Comparison of ENCODE assay signal across 14 cellular contexts in the genomic region with DNA sequence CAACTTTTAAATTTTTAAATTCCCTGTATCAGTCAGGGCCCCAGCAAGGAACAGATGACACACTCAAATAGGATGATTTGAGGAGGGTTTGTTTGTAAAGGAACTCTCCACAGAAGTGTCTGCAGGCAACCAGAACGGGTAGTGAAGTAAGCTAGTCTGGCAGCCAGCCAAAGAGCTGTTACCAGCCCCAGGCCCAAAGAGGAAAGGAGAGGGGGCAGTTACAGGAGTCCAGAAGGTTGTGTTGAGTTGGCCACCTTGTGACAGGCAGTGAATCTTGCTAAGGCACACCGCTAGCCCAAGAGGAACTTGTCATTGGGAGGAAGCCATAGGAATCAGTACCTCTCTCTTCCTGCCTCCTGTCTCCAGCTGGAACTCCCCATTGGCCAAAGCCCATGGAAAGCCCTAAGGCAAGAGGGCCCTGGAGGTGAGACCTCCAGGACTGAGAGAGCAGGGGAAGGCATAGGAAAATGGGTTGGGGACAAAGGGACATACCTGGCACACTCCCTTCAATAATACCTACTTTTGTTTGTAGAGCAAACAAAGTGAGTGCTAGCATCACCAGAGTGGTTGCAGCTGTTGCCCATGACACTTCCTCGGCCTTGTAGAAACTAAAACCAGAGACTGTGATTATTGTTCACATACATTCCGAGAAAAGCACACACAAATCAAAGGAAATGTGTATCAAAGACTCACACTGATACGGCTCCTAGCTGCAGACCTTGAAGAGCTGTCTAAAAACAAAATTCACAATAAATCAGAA. TPM values are rescaled to one million over a fixed set of nuclear protein-coding genes. Genes with fewer than 3 reads are reported as not detected.
DNase-seq lines count a peak whose midpoint lies in the region; ATAC-seq and TF ChIP-seq lines count a peak whose summit lies in the region.
"Had no signal": no experiment of that assay in that cellular context is flagged by ENCODE, and none has a peak within 500 bp of the region (broad histone marks: within the 10 kb centered on the region; RNA-seq: fewer than 3 reads in every experiment).

No MANE protein-coding gene starts in this region.

- H3K79me2 ChIP-seq in OCI-LY1 (ENCODE audit: insufficient read depth, low read length): no peaks in the 10 kb centered on the region

- H3K9ac ChIP-seq in OCI-LY1 (ENCODE audit: low read length): no peak overlapping the region; the same call in 1 of the 2 replicates

- DNase-seq in GDM1 (lab: John Stamatoyannopoulos, UW) (peak; percentile 18), NCI-H1417 treated with DMSO at 0.1 percent for 48 hours (lab: John Stamatoyannopoulos, UW) (peak; percentile 66), left lung (no peak), NCI-H1694 (lab: John Stamatoyannopoulos, UW) (no peak), GM19238 (ENCODE audit: insufficient read length, low spot score) (no peak)
- DNase-seq: cerebellar nuclear complex, DND-41, pancreas, PC-9, substantia nigra had no signal

- intact Hi-C loops in left lung (cut with DNase I): no loop called here

- H3K4me2 ChIP-seq in OCI-LY1 (ENCODE audit: low read length): peak overlapping the region; percentile 23; the same call in 1 of the 2 replicates
- H3K4me2 ChIP-seq: PC-9 had no signal

- no peaks in the 10 kb centered on the region for H3F3A ChIP-seq in OCI-LY1 (ENCODE audit: insufficient read depth, low read length)

- no peaks in the 10 kb centered on the region for H3K36me3 ChIP-seq in OCI-LY1 (ENCODE audit: insufficient read depth, low read length)
- no peaks in the 10 kb centered on the region for H3K36me3 ChIP-seq in left lung
- H3K36me3 ChIP-seq: pancreas had no signal

- H3K4me3 ChIP-seq in OCI-LY1 (ENCODE audit: low read depth, low read length, poor library complexity, severe bottlenecking) (no peak overlapping the region), left lung (no peak overlapping the region)
- H3K4me3 ChIP-seq: pancreas, PC-9 had no signal

- ATAC-seq in left lung (peak; percentile 8), GM21447 (IDR thresholded peaks at IDR 0.05; ENCODE audit: unreplicated experiment) (no peak), GM18867 (IDR thresholded peaks at IDR 0.05; ENCODE audit: unreplicated experiment) (no peak)
- ATAC-seq: left lobe of liver, pancreas had no signal

- H3K9me3 ChIP-seq in OCI-LY1 (ENCODE audit: low read length): no peaks in the 10 kb centered on the region
- H3K9me3 ChIP-seq in left lung: no peaks in the 10 kb centered on the region
- H3K9me3 ChIP-seq: pancreas had no signal

- H3K27me3 ChIP-seq in OCI-LY1 (ENCODE audit: insufficient read depth, low read length): no peaks in the 10 kb centered on the region
- peaks cover 0 to 20% of the 10 kb centered on the region in 2 donors for H3K27me3 ChIP-seq in left lung
- H3K27me3 ChIP-seq: pancreas had no signal

- H3K4me1 ChIP-seq in OCI-LY1 (ENCODE audit: insufficient read depth, low read length, severe bottlenecking) (peaks cover 37% of the 10 kb centered on the region), left lung (peaks cover 0 to 3% of the 10 kb centered on the region in 2 donors)
- H3K4me1 ChIP-seq: pancreas had no signal

- H3K27ac ChIP-seq in OCI-LY1 (ENCODE audit: low read depth, low read length, poor library complexity, severe bottlenecking) (peak overlapping the region; percentile 42), left lung (no peak overlapping the region)
- H3K27ac ChIP-seq: pancreas, PC-9 had no signal

- H3K9me2 ChIP-seq in OCI-LY1 (ENCODE audit: low read depth, low read length): no peaks in the 10 kb centered on the region

- no peaks in the 10 kb centered on the region for H4K20me1 ChIP-seq in OCI-LY1 (ENCODE audit: insufficient read depth, low read length)

- no peak for TF ChIP-seq CTCF in OCI-LY1 (IDR thresholded peaks at IDR 0.05; ENCODE audit: low read length)
- TF ChIP-seq CTCF in left lung (IDR thresholded peaks at IDR 0.05): no peak

- H2AFZ ChIP-seq in OCI-LY1 (ENCODE audit: low read length): no peak overlapping the region
- H2AFZ ChIP-seq: PC-9 had no signal

RNA-seq across cellular contexts. Expression of gene GATAD1, which starts 25.4 kb away (rescaled TPM):
- total RNA-seq in left lung: 10 to 100 TPM; 28.4 to 29.5 TPM

RNA-seq across cellular contexts. Expression of gene ERVW-1, which starts 55.9 kb away (rescaled TPM):
- not detected for total RNA-seq in left lung
- total RNA-seq: left lobe of liver, pancreas, PC-9 had no signal

Comparison
In these comparisons a context has a peak if more than half of its experiments do, and no peak if none do; other contexts are left out.
1. DNase-seq: peak in GDM1 (single experiment) and NCI-H1417 treated with DMSO at 0.1 percent for 48 hours (single experiment); none in left lung (0 of 2), NCI-H1694 (single experiment) and GM19238 (single experiment).